Comparison of ENCODE assay signal across 8 cellular contexts in genomic region chr18:35972197-35973000, GRCh38.
DNase-seq lines count a peak whose midpoint lies in the region; ATAC-seq and TF ChIP-seq lines count a peak whose summit lies in the region.

TSS of gene RMP24 (plus strand) at chr18:35972679.

- H3K9me3 ChIP-seq in SK-N-MC (ENCODE audit: low read depth, low read length) = no peaks in the 10 kb centered on the region
- no peaks in the 10 kb centered on the region for H3K9me3 ChIP-seq in osteoblast (ENCODE audit: low read depth, low read length)
- H3K9me3 ChIP-seq in thoracic aorta = no peaks in the 10 kb centered on the region

- H3K36me3 ChIP-seq in SK-N-MC (ENCODE audit: insufficient read depth, low read length) (peaks cover 35% of the 10 kb centered on the region), osteoblast (ENCODE audit: insufficient read depth, low read length) (peaks cover 31% of the 10 kb centered on the region), thoracic aorta (peaks cover 11% of the 10 kb centered on the region)

- H3K27ac ChIP-seq in SK-N-MC = no peak within 1 kb of the TSS
- H3K27ac ChIP-seq in osteoblast (ENCODE audit: low read depth, low read length) = peak within 1 kb of the TSS; percentile 74
- peak within 1 kb of the TSS; percentile 83 to 89 for H3K27ac ChIP-seq in thoracic aorta

- H3K4me2 ChIP-seq in osteoblast (ENCODE audit: insufficient read depth, low read length) = peak within 1 kb of the TSS; percentile 97

- H3K9me3 Mint-ChIP-seq in activated naive CD4-positive, alpha-beta T cell treated with anti-CD3 and anti-CD28 coated beads, Interleukin-2, amount 50 U/mL, for 72 hours = no peaks in the 10 kb centered on the region
- peaks cover 14% of the 10 kb centered on the region for H3K9me3 Mint-ChIP-seq in glutamatergic neuron (ENCODE audit: unreplicated experiment)

- peaks cover 28% of the 10 kb centered on the region for H3K79me2 ChIP-seq in osteoblast (ENCODE audit: insufficient read depth, low read length)

- peaks cover 30 to 32% of the 10 kb centered on the region in 2 donors for H3K36me3 Mint-ChIP-seq in activated naive CD4-positive, alpha-beta T cell treated with anti-CD3 and anti-CD28 coated beads, Interleukin-2, amount 50 U/mL, for 72 hours
- peaks cover 3% of the 10 kb centered on the region for H3K36me3 Mint-ChIP-seq in glutamatergic neuron (ENCODE audit: unreplicated experiment)

- H3K27me3 ChIP-seq in osteoblast (ENCODE audit: insufficient read depth, low read length) (no peaks in the 10 kb centered on the region), thoracic aorta (replicated peaks; ENCODE audit: insufficient read depth) (no peaks in the 10 kb centered on the region)

- peak within 1 kb of the TSS; percentile 99 for H3K4me3 ChIP-seq in GM08714 (ENCODE audit: low read length)
- peak within 1 kb of the TSS; percentile 91 for H3K4me3 ChIP-seq in SK-N-MC
- peak within 1 kb of the TSS; percentile 83 for H3K4me3 ChIP-seq in osteoblast (ENCODE audit: insufficient read depth, low read length)
- peak within 1 kb of the TSS; percentile 88 for H3K4me3 ChIP-seq in thoracic aorta

- ATAC-seq in HG02588 (IDR thresholded peaks at IDR 0.05; ENCODE audit: unreplicated experiment) (peak; percentile 95), thoracic aorta (ENCODE audit: insufficient number of reproducible peaks, low FRiP score, low read depth) (peak; percentile 98)
- ATAC-seq in activated naive CD4-positive, alpha-beta T cell treated with anti-CD3 and anti-CD28 coated beads, Interleukin-2, amount 50 U/mL, for 72 hours = peak; percentile 91 to 93

- peak within 1 kb of the TSS; percentile 96 for H3K27ac Mint-ChIP-seq in activated naive CD4-positive, alpha-beta T cell treated with anti-CD3 and anti-CD28 coated beads, Interleukin-2, amount 50 U/mL, for 72 hours
- peak within 1 kb of the TSS; percentile 91 for H3K27ac Mint-ChIP-seq in glutamatergic neuron (ENCODE audit: unreplicated experiment)

- TF ChIP-seq CTCF in glutamatergic neuron (IDR thresholded peaks at IDR 0.05; ENCODE audit: partially characterized antibody, unreplicated experiment) = no peak
- no peak for TF ChIP-seq CTCF in osteoblast (IDR thresholded peaks at IDR 0.05; ENCODE audit: extremely low read depth, low read depth, low read length)
- TF ChIP-seq CTCF in thoracic aorta (IDR thresholded peaks at IDR 0.05) = no peak

- DNase-seq in NCI-H1048 (lab: John Stamatoyannopoulos, UW) (peak; percentile 82), SK-N-MC (ENCODE audit: low read depth, low spot score) (peak; percentile 66), glutamatergic neuron (peak; percentile 94), osteoblast (ENCODE audit: insufficient read length, low spot score, missing footprints) (peak; percentile 97), thoracic aorta (ENCODE audit: low spot score) (peak; percentile 65)
- DNase-seq in activated naive CD4-positive, alpha-beta T cell treated with anti-CD3 and anti-CD28 coated beads, Interleukin-2, amount 50 U/mL, for 72 hours (ENCODE audit: low spot score in 2 of 2) = peak; percentile 91 to 94

- peak within 1 kb of the TSS; percentile 94 for H3K4me3 Mint-ChIP-seq in glutamatergic neuron (ENCODE audit: unreplicated experiment)

- H3K27me3 Mint-ChIP-seq in glutamatergic neuron (ENCODE audit: unreplicated experiment) = peaks cover 6% of the 10 kb centered on the region

- H4K20me1 ChIP-seq in osteoblast (ENCODE audit: insufficient read depth, low read length) = no peaks in the 10 kb centered on the region

- H2AFZ ChIP-seq in osteoblast (ENCODE audit: low read length) = peak within 1 kb of the TSS; percentile 98

- H3K9ac ChIP-seq in SK-N-MC (ENCODE audit: insufficient read length) = peak within 1 kb of the TSS; percentile 93

- H3K4me1 Mint-ChIP-seq in glutamatergic neuron (ENCODE audit: low read depth, unreplicated experiment) = peaks cover 11% of the 10 kb centered on the region

- peaks cover 24% of the 10 kb centered on the region for H3K4me1 ChIP-seq in osteoblast (ENCODE audit: insufficient read depth, low read length)
- H3K4me1 ChIP-seq in thoracic aorta (ENCODE audit: control insufficient read depth in 1 of 2, low read depth in 2 of 2) = peaks cover 14 to 22% of the 10 kb centered on the region in 2 donors
